24 cellular contexts compared by ENCODE assay signal in the genomic region with DNA sequence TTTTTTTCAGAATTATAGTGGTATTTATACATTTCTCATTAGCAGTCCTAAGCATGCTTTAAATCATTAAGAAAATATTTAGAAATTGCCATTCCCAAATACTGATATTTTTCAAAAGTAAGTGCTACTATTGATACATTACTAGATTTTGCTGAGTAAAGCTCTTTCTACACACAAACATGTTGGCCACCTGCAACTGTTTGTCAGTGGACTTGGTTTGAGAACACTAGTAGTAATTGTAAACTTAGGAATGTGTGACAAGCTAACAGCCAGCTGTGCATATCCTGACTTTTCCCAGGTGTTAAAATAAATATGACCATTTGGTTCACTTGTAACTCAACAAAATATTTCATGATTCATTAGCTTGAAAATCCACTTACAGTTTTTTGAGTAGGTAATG.
"Had no signal": no experiment of that assay in that cellular context is flagged by ENCODE, and none has a peak within 500 bp of the region (broad histone marks: within the 10 kb centered on the region; RNA-seq: fewer than 3 reads in every experiment).

No MANE protein-coding gene starts in this region.

- H3K4me3 ChIP-seq: heart right ventricle, transverse colon had no signal

- H3K4me1 ChIP-seq: heart right ventricle, transverse colon had no signal

- H3K27ac ChIP-seq: heart right ventricle, neutrophil, transverse colon had no signal

- H3K27me3 ChIP-seq: heart right ventricle, neutrophil, transverse colon had no signal

- FAIRE-seq: astrocyte had no signal

- DNase-seq: activated CD4-positive, alpha-beta memory T cell treated with anti-CD3 and anti-CD28 coated beads, Interleukin-2, amount 10 ng/mL, durations not matched to agents 7 days and 5 days; activated CD4-positive, alpha-beta T cell treated with anti-CD3 and anti-CD28 coated beads for 1 hour; activated CD4-positive, alpha-beta T cell treated with anti-CD3 and anti-CD28 coated beads, Interleukin-2, amount 10 ng/mL, durations not matched to agents 7 days and 5 days; activated CD8-positive, alpha-beta memory T cell treated with anti-CD3 and anti-CD28 coated beads, Interleukin-2, amount 50 U/mL, for 48 hours; activated gamma-delta T cell treated with Interleukin-2 at 50 U/mL for 16 hours; activated naive CD4-positive, alpha-beta T cell treated with anti-CD3 and anti-CD28 coated beads, Interleukin-2, amount 50 U/mL, for 16 hours; activated T-cell treated with anti-CD3 and anti-CD28 coated beads, Interleukin-2, amount 50 U/mL, for 24 hours; amniotic stem cell; caudate nucleus; cortex of kidney; foreskin fibroblast; heart right ventricle; kidney glomerular epithelial cell; left ventricle myocardium superior; naive B cell; nephron progenitor cell; stimulated activated CD4-positive, alpha-beta T cell treated with anti-CD3 and anti-CD28 coated beads, Interleukin-2, amount 100 ng/mL, for 48 hours; stimulated activated naive CD4-positive, alpha-beta T cell treated with Interleukin-2 at 50 U/mL for 16 hours; T-helper 2 cell; transverse colon had no signal

- ATAC-seq: esophagus mucosa, heart right ventricle, left ventricle myocardium superior, WTC11 had no signal

- H3K36me3 ChIP-seq: heart right ventricle, neutrophil, transverse colon had no signal

- H3K9me3 ChIP-seq: neutrophil, transverse colon had no signal
